In the genomic region with DNA sequence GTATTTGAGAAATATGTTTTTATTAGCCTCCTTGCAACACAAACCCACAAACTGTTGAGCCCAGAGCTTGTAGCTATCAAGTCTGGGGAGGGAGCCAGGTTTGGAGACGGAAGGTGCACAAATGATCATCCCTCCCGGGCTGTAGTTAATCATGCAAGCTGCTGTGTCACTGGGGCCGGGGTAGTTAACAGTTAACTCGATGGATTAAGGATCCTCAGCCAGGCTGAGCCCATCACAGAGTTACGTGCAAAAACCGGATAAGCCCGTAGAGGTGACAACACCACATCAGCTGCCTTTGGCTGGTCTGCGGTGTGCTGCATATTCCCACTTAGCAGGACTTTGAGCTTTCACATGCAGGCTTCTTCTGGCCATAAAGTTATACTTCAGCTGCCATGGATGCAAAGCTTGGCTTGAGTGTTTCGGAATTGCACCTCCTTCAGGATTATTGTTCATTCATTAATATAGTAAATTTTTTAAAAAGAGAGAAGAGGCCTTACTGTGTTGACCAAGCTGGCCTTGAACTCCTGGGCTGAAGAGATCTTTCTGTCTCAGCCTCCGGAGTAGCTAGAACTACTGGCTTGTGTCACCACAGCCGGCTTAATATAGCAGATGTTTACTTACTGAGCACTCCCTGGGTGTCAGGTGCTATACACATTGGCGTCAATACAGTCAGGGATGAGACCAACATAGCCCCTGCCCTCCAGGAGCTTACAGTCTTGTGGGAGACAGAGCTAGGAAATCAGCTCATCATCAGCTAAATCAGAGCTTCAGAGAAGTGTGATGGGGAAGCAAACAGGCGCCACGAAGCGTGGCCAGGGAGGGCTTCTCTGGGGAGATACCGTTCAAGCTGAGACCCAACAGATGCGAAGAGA, we compare ENCODE assay signal across 8 cellular contexts.
DNase-seq lines count a peak whose midpoint lies in the region; ATAC-seq and TF ChIP-seq lines count a peak whose summit lies in the region.

No MANE protein-coding gene starts in this region.

- H3K36me3 ChIP-seq in GM23248 (ENCODE audit: low read depth): no peaks in the 10 kb centered on the region
- H3K36me3 ChIP-seq in MM.1S (replicated peaks; ENCODE audit: insufficient read depth, low read length): no peaks in the 10 kb centered on the region

- peaks cover 59 to 79% of the 10 kb centered on the region in 2 donors for H3K4me1 Mint-ChIP-seq in stimulated activated naive B cell treated with anti-CD40 and anti-IgM and Interleukin-4, amounts not matched to agents 10 μg/mL and 1 μg/mL and 100 μg/mL, for 72 hours

- peaks cover 13% of the 10 kb centered on the region; the same call in 1 of the 2 replicates for H3F3A ChIP-seq in GM23248 (ENCODE audit: insufficient read depth)
- H3F3A ChIP-seq in MM.1S (ENCODE audit: insufficient read depth, low read length): no peaks in the 10 kb centered on the region

- H3K27me3 Mint-ChIP-seq in stimulated activated naive B cell treated with anti-CD40 and anti-IgM and Interleukin-4, amounts not matched to agents 10 μg/mL and 1 μg/mL and 100 μg/mL, for 72 hours: no peaks in the 10 kb centered on the region

- H3K27ac Mint-ChIP-seq in stimulated activated naive B cell treated with anti-CD40 and anti-IgM and Interleukin-4, amounts not matched to agents 10 μg/mL and 1 μg/mL and 100 μg/mL, for 72 hours: peak overlapping the region; percentile 98

- DNase-seq in GM23248 (peak; percentile 21), RWPE1 (ENCODE audit: low spot score) (no peak), left cardiac atrium (no peak), SW 1271 (lab: John Stamatoyannopoulos, UW) (no peak), MM.1S (no peak)
- no peak for DNase-seq in stimulated activated naive B cell treated with anti-CD40 and anti-IgM and Interleukin-4, amounts not matched to agents 10 μg/mL and 1 μg/mL and 100 μg/mL, for 72 hours
- DNase-seq in NK-92 treated with Interleukin-12 subunit alpha and Interleukin-12 subunit beta, amount 100 ng/mL, for 24 hours (lab: John Stamatoyannopoulos, UW): no peak

- CTCF ChIA-PET in RWPE1 (lab: Yijun Ruan, JAX): no interaction called here

- intact Hi-C loops in left cardiac atrium (cut with DNase I): no loop called here

- H2AFZ ChIP-seq in GM23248 (no peak overlapping the region), MM.1S (ENCODE audit: low read length) (no peak overlapping the region)

- H3K79me2 ChIP-seq in GM23248 (ENCODE audit: insufficient read depth) (no peaks in the 10 kb centered on the region), MM.1S (ENCODE audit: low read length) (no peaks in the 10 kb centered on the region)

- peak overlapping the region; percentile 44; the same call in 1 of the 2 replicates for H3K9ac ChIP-seq in GM23248
- H3K9ac ChIP-seq in MM.1S (ENCODE audit: low read length): no peak overlapping the region

- 89 to 90% methylated on average over 17 of the region's 17 CpGs for WGBS in GM23248 (ENCODE audit: low coverage in 1 of 2, low lambda C conversion rate in 2 of 2, missing lambda C conversion rate in 2 of 2), 2 experiments

- H3K9me3 Mint-ChIP-seq in stimulated activated naive B cell treated with anti-CD40 and anti-IgM and Interleukin-4, amounts not matched to agents 10 μg/mL and 1 μg/mL and 100 μg/mL, for 72 hours: no peaks in the 10 kb centered on the region

- peaks cover 22% of the 10 kb centered on the region for H3K4me1 ChIP-seq in GM23248 (ENCODE audit: insufficient read depth)
- no peaks in the 10 kb centered on the region for H3K4me1 ChIP-seq in MM.1S (ENCODE audit: low read length)

- peak; percentile 14 to 24 for ATAC-seq in left cardiac atrium
- no peak for ATAC-seq in stimulated activated naive B cell treated with anti-CD40 and anti-IgM and Interleukin-4, amounts not matched to agents 10 μg/mL and 1 μg/mL and 100 μg/mL, for 72 hours (replicated peaks)
- no peak for ATAC-seq in HG03139 (IDR thresholded peaks at IDR 0.05; ENCODE audit: unreplicated experiment)

- H3K27me3 ChIP-seq in GM23248 (replicated peaks; ENCODE audit: insufficient read depth) (no peaks in the 10 kb centered on the region), MM.1S (replicated peaks; ENCODE audit: insufficient read depth, low read length) (no peaks in the 10 kb centered on the region)

- in situ Hi-C loops in GM23248 (cut with MboI): no loop called here

- POLR2A ChIA-PET in RWPE1 (lab: Yijun Ruan, JAX; ENCODE audit: low non-redundant PET): no interaction called here

- H3K4me2 ChIP-seq in GM23248 (ENCODE audit: unreplicated experiment) (no peak overlapping the region), MM.1S (ENCODE audit: low read depth, low read length) (no peak overlapping the region)

- H3K27ac ChIP-seq in GM23248 (peak overlapping the region; percentile 56), RWPE1 (peak overlapping the region; percentile 77; the same call in 1 of the 2 replicates), MM.1S (ENCODE audit: low read length) (no peak overlapping the region)

- H3K4me3 Mint-ChIP-seq in stimulated activated naive B cell treated with anti-CD40 and anti-IgM and Interleukin-4, amounts not matched to agents 10 μg/mL and 1 μg/mL and 100 μg/mL, for 72 hours: peak overlapping the region in 1 of 2 donors; percentile 3

- H4K20me1 ChIP-seq in GM23248 (ENCODE audit: insufficient read depth) (no peaks in the 10 kb centered on the region), MM.1S (ENCODE audit: insufficient read depth, low read length) (no peaks in the 10 kb centered on the region)

- TF ChIP-seq CTCF in RWPE1 (conservative IDR thresholded peaks at IDR 0.05; ENCODE audit: low read depth) (no peak), MM.1S (IDR thresholded peaks at IDR 0.05; ENCODE audit: low read length) (no peak)

- H3K4me3 ChIP-seq in GM23248 (no peak overlapping the region), MM.1S (ENCODE audit: low read length) (no peak overlapping the region)

- H3K9me3 ChIP-seq in GM23248 (ENCODE audit: low read depth): no peaks in the 10 kb centered on the region
- H3K9me3 ChIP-seq in MM.1S (replicated peaks; ENCODE audit: insufficient read depth, low read length): no peaks in the 10 kb centered on the region

- H3K36me3 Mint-ChIP-seq in stimulated activated naive B cell treated with anti-CD40 and anti-IgM and Interleukin-4, amounts not matched to agents 10 μg/mL and 1 μg/mL and 100 μg/mL, for 72 hours: peaks cover 44 to 76% of the 10 kb centered on the region in 2 donors

- H3K9me2 ChIP-seq in GM23248 (ENCODE audit: insufficient read depth) (no peaks in the 10 kb centered on the region), MM.1S (replicated peaks; ENCODE audit: insufficient read depth, low read length) (no peaks in the 10 kb centered on the region)

Comparison
In these comparisons a context has a peak if more than half of its experiments do, and no peak if none do; other contexts are left out.
1. ATAC-seq: peak in left cardiac atrium (2 of 2); none in stimulated activated naive B cell treated with anti-CD40 and anti-IgM and Interleukin-4, amounts not matched to agents 10 μg/mL and 1 μg/mL and 100 μg/mL, for 72 hours (0 of 2) and HG03139 (single experiment).